Comparison of ENCODE assay signal across 8 cellular contexts in genomic region chr1:42816600-42817439, GRCh38. TPM values are rescaled to one million over a fixed set of nuclear protein-coding genes. Genes with fewer than 3 reads are reported as not detected.
DNase-seq lines count a peak whose midpoint lies in the region; ATAC-seq and TF ChIP-seq lines count a peak whose summit lies in the region.

Gene ERMAP (plus strand): TSS chr1:42817122. CDS start chr1:42830449, 13,327 bp downstream.
Gene SVBP (minus strand): TSS chr1:42817397. CDS start chr1:42816544, 853 bp downstream.

- H3K9me3 ChIP-seq in BLaER1 treated with 17β-estradiol and CSF1 and Interleukin-3, amounts not matched to agents 10 nM and 100 nM (replicated peaks in 1 of 11) = no peaks in the 10 kb centered on the region
- no peaks in the 10 kb centered on the region for H3K9me3 ChIP-seq in lower lobe of right lung

- ATAC-seq in GM19372 (IDR thresholded peaks at IDR 0.05; ENCODE audit: low read depth, unreplicated experiment) = peak; percentile 83
- ATAC-seq in HG03520 (IDR thresholded peaks at IDR 0.05; ENCODE audit: unreplicated experiment) = peak; percentile 84
- peak; percentile 99 for ATAC-seq in lower lobe of right lung

- H3K9ac ChIP-seq in BLaER1 treated with 17β-estradiol and CSF1 and Interleukin-3, amounts not matched to agents 10 nM and 100 nM = peak within 1 kb of the TSS; percentile 94 to 99 (median 98)

- peak within 1 kb of the TSS; percentile 62 to 80 (median 71) for H3K4me3 ChIP-seq in BLaER1 treated with 17β-estradiol and CSF1 and Interleukin-3, amounts not matched to agents 10 nM and 100 nM
- peak within 1 kb of the TSS; percentile 64 to 94 (median 79) for H3K4me3 ChIP-seq in dorsolateral prefrontal cortex
- peak within 1 kb of the TSS; percentile 72 for H3K4me3 ChIP-seq in lower lobe of right lung

- peak within 1 kb of the TSS; percentile 96 to 100 (median 99) for H3K27ac ChIP-seq in BLaER1 treated with 17β-estradiol and CSF1 and Interleukin-3, amounts not matched to agents 10 nM and 100 nM
- H3K27ac ChIP-seq in dorsolateral prefrontal cortex = peak within 1 kb of the TSS; percentile 79 to 99 (median 96)
- peak within 1 kb of the TSS; percentile 98 for H3K27ac ChIP-seq in lower lobe of right lung

- DNase-seq in NCI-H774 (lab: John Stamatoyannopoulos, UW) (peak; percentile 97), dorsolateral prefrontal cortex (peak; percentile 81 to 95 (median 90)), lower lobe of right lung (peak; percentile 95)
- DNase-seq in activated CD4-positive, alpha-beta T cell treated with anti-CD3 and anti-CD28 coated beads, Interleukin-2, amount 50 U/mL, for 48 hours = peak; percentile 93 to 94
- peak; percentile 87 to 96 (median 94) for DNase-seq in stimulated activated CD4-positive, alpha-beta T cell treated with anti-CD3 and anti-CD28 coated beads, TNF-alpha, amount 100 ng/mL, for 1 hour (ENCODE audit: low read depth in 3 of 3, low spot score in 1 of 3)

- peaks cover 19 to 28% (median 21%) of the 10 kb centered on the region in 10 experiments for H3K4me1 ChIP-seq in BLaER1 treated with 17β-estradiol and CSF1 and Interleukin-3, amounts not matched to agents 10 nM and 100 nM
- H3K4me1 ChIP-seq in lower lobe of right lung = peaks cover 13% of the 10 kb centered on the region

- TF ChIP-seq CTCF in dorsolateral prefrontal cortex (IDR thresholded peaks at IDR 0.05 in 54 of 56, conservative IDR thresholded peaks at IDR 0.05 in 2 of 56; ENCODE audit: low read depth in 1 of 56, partially characterized antibody in 56 of 56) (peak in 20 of 56 donors; percentile 3 to 52 (median 22)), lower lobe of right lung (IDR thresholded peaks at IDR 0.05) (no peak)

- no peaks in the 10 kb centered on the region for H3K27me3 ChIP-seq in BLaER1 treated with 17β-estradiol and CSF1 and Interleukin-3, amounts not matched to agents 10 nM and 100 nM
- H3K27me3 ChIP-seq in dorsolateral prefrontal cortex = no peaks in the 10 kb centered on the region
- H3K27me3 ChIP-seq in lower lobe of right lung (ENCODE audit: low read depth) = no peaks in the 10 kb centered on the region

- peaks cover 0 to 11% (median 0%) of the 10 kb centered on the region in 11 experiments; a peak in 2 of 22 replicates for H4K20me1 ChIP-seq in BLaER1 treated with 17β-estradiol and CSF1 and Interleukin-3, amounts not matched to agents 10 nM and 100 nM

- intact Hi-C loops in dorsolateral prefrontal cortex (cut with DNase I) = loop anchor here (1.0 to 2.0 kb wide), 3 partner anchors 29 to 50 kb away; partner anchors contain the start of genes C1orf50 (in 2 of the 2), P3H1 (in 2 of the 2) and ZNF691 (in 2 of the 2)
- intact Hi-C loops in lower lobe of right lung (cut with DNase I) = no loop called here

- H3K36me3 ChIP-seq in BLaER1 treated with 17β-estradiol and CSF1 and Interleukin-3, amounts not matched to agents 10 nM and 100 nM = peaks cover 0 to 15% (median 10%) of the 10 kb centered on the region in 11 experiments; a peak in 12 of 22 replicates
- no peaks in the 10 kb centered on the region for H3K36me3 ChIP-seq in lower lobe of right lung

- H3K4me2 ChIP-seq in BLaER1 treated with 17β-estradiol and CSF1 and Interleukin-3, amounts not matched to agents 10 nM and 100 nM = peak within 1 kb of the TSS; percentile 91 to 98 (median 95)

RNA-seq across cellular contexts. Expression of gene ERMAP, which starts in this region (rescaled TPM):
- total RNA-seq in dorsolateral prefrontal cortex = 10 to 100 TPM in 64 of 120 experiments, 1 to 10 TPM in 56; 5.9 to 20.1 (median 10.3) TPM
- total RNA-seq in lower lobe of right lung = 15.2 TPM

RNA-seq across cellular contexts. Expression of gene SVBP, which starts in this region (rescaled TPM):
- total RNA-seq in dorsolateral prefrontal cortex (10 to 100 TPM; 12.2 to 34.0 (median 22.7) TPM), lower lobe of right lung (20.8 TPM)

Comparison
In these comparisons a context has a peak if more than half of its experiments do, and no peak if none do; other contexts are left out.
1. Peak in every context shown above with its lines: DNase-seq, ATAC-seq, H3K4me3 ChIP-seq and H3K27ac ChIP-seq.